Comparison of ENCODE assay signal across 32 cellular contexts in genomic region chr13:77529501-77529840, GRCh38. TPM values are rescaled to one million over a fixed set of nuclear protein-coding genes. Genes with fewer than 3 reads are reported as not detected.
"Had no signal": no experiment of that assay in that cellular context is flagged by ENCODE, and none has a peak within 500 bp of the region (broad histone marks: within the 10 kb centered on the region; RNA-seq: fewer than 3 reads in every experiment).

No MANE protein-coding gene starts in this region.

- DNase-seq: activated CD4-positive, alpha-beta memory T cell treated with anti-CD3 and anti-CD28 coated beads, Interleukin-2, amount 10 ng/mL, durations not matched to agents 7 days and 5 days; activated CD4-positive, alpha-beta T cell treated with anti-CD3 and anti-CD28 coated beads for 1 hour; activated CD4-positive, alpha-beta T cell treated with anti-CD3 and anti-CD28 coated beads for 4 hours; activated CD4-positive, alpha-beta T cell treated with anti-CD3 and anti-CD28 coated beads, Interleukin-2, amount 10 ng/mL, durations not matched to agents 7 days and 5 days; activated CD4-positive, alpha-beta T cell treated with anti-CD3 and anti-CD28 coated beads, Interleukin-2, amount 50 U/mL, for 4 hours; activated CD8-positive, alpha-beta memory T cell treated with anti-CD3 and anti-CD28 coated beads, Interleukin-2, amount 50 U/mL, for 48 hours; activated gamma-delta T cell treated with Interleukin-2 at 50 U/mL for 16 hours; activated naive CD4-positive, alpha-beta T cell treated with anti-CD3 and anti-CD28 coated beads, Interleukin-2, amount 50 U/mL, for 16 hours; activated naive CD4-positive, alpha-beta T cell treated with Interleukin-2 at 50 U/mL for 16 hours; activated T-cell treated with anti-CD3 and anti-CD28 coated beads for 4 hours; activated T-cell treated with anti-CD3 and anti-CD28 coated beads, Interleukin-2, amount 50 U/mL, for 24 hours; amniotic stem cell; anterior cingulate cortex; brain microvascular endothelial cell; dorsolateral prefrontal cortex; effector memory CD4-positive, alpha-beta T cell; endodermal cell; foreskin melanocyte; heart left ventricle had no signal

- H3K4me3 Mint-ChIP-seq: activated CD4-positive, alpha-beta memory T cell treated with anti-CD3 and anti-CD28 coated beads, Interleukin-2, amount 10 ng/mL, durations not matched to agents 7 days and 5 days; activated CD4-positive, alpha-beta T cell treated with anti-CD3 and anti-CD28 coated beads, Interleukin-2, amount 10 ng/mL, durations not matched to agents 7 days and 5 days; activated naive CD8-positive, alpha-beta T cell; activated T-cell treated with anti-CD3 and anti-CD28 coated beads, Interleukin-2, amount 50 U/mL, for 24 hours; activated T-cell treated with anti-CD3 and anti-CD28 coated beads, Interleukin-2, amount 50 U/mL, for 72 hours; central memory CD8-positive, alpha-beta T cell; dendritic cell treated with granulocyte-macrophage colony-stimulating factor and Interleukin-4, amounts not matched to agents 40 ng/mL and 50 ng/mL, for 4 days; endodermal cell; WTC11 had no signal

- H3K4me3 ChIP-seq: coronary artery, dorsolateral prefrontal cortex, heart left ventricle had no signal

- H3K9me3 Mint-ChIP-seq: activated CD4-positive, alpha-beta memory T cell treated with anti-CD3 and anti-CD28 coated beads, Interleukin-2, amount 10 ng/mL, durations not matched to agents 7 days and 5 days; activated CD4-positive, alpha-beta T cell treated with anti-CD3 and anti-CD28 coated beads, Interleukin-2, amount 10 ng/mL, durations not matched to agents 7 days and 5 days; activated T-cell treated with anti-CD3 and anti-CD28 coated beads, Interleukin-2, amount 50 U/mL, for 24 hours; activated T-cell treated with anti-CD3 and anti-CD28 coated beads, Interleukin-2, amount 50 U/mL, for 72 hours; central memory CD8-positive, alpha-beta T cell; dendritic cell treated with granulocyte-macrophage colony-stimulating factor and Interleukin-4, amounts not matched to agents 40 ng/mL and 50 ng/mL, for 4 days; endodermal cell; WTC11 had no signal

- H3K9me3 ChIP-seq: heart left ventricle had no signal

- H3K4me1 Mint-ChIP-seq: activated CD4-positive, alpha-beta T cell treated with anti-CD3 and anti-CD28 coated beads, Interleukin-2, amount 10 ng/mL, durations not matched to agents 7 days and 5 days; central memory CD8-positive, alpha-beta T cell; WTC11 had no signal

- H3K27ac Mint-ChIP-seq: activated CD4-positive, alpha-beta memory T cell treated with anti-CD3 and anti-CD28 coated beads, Interleukin-2, amount 10 ng/mL, durations not matched to agents 7 days and 5 days; activated CD4-positive, alpha-beta T cell treated with anti-CD3 and anti-CD28 coated beads, Interleukin-2, amount 10 ng/mL, durations not matched to agents 7 days and 5 days; activated naive CD8-positive, alpha-beta T cell; activated T-cell treated with anti-CD3 and anti-CD28 coated beads, Interleukin-2, amount 50 U/mL, for 24 hours; activated T-cell treated with anti-CD3 and anti-CD28 coated beads, Interleukin-2, amount 50 U/mL, for 72 hours; dendritic cell treated with granulocyte-macrophage colony-stimulating factor and Interleukin-4, amounts not matched to agents 40 ng/mL and 50 ng/mL, for 4 days; endodermal cell; WTC11 had no signal

- FAIRE-seq: astrocyte, TTC549 had no signal

- H3K27me3 ChIP-seq: brain microvascular endothelial cell, heart left ventricle had no signal

- H3K27ac ChIP-seq: brain microvascular endothelial cell, coronary artery, dorsolateral prefrontal cortex, heart left ventricle, VCaP had no signal

- H3K27me3 Mint-ChIP-seq: activated CD4-positive, alpha-beta T cell treated with anti-CD3 and anti-CD28 coated beads, Interleukin-2, amount 10 ng/mL, durations not matched to agents 7 days and 5 days; dendritic cell treated with granulocyte-macrophage colony-stimulating factor and Interleukin-4, amounts not matched to agents 40 ng/mL and 50 ng/mL, for 4 days had no signal

- H3K36me3 Mint-ChIP-seq: activated naive CD8-positive, alpha-beta T cell; WTC11 had no signal

- H3K36me3 ChIP-seq: brain microvascular endothelial cell, heart left ventricle had no signal

RNA-seq across cellular contexts. Expression of gene SCEL, which starts 6.0 kb away (rescaled TPM):
- total RNA-seq: activated CD4-positive, alpha-beta memory T cell treated with anti-CD3 and anti-CD28 coated beads, Interleukin-2, amount 10 ng/mL, durations not matched to agents 7 days and 5 days; activated CD4-positive, alpha-beta T cell treated with anti-CD3 and anti-CD28 coated beads, Interleukin-2, amount 10 ng/mL, durations not matched to agents 7 days and 5 days; activated T-cell treated with anti-CD3 and anti-CD28 coated beads, Interleukin-2, amount 50 U/mL, for 72 hours; cardiac septum; fibroblast of lung; fibroblast of villous mesenchyme; T-helper 1 cell treated with Interleukin-12 subunit alpha and Interleukin-12 subunit beta and Interleukin-4 antibody, amounts not matched to agents 30 ng/mL and 1 ng/mL, for 36 hours; WTC11 had no signal
- polyA plus RNA-seq: fibroblast of lung had no signal
